Comparison of ENCODE assay signal across 21 cellular contexts in genomic region chr2:183937220-183937619, GRCh38.
"Had no signal": no experiment of that assay in that cellular context is flagged by ENCODE, and none has a peak within 500 bp of the region (broad histone marks: within the 10 kb centered on the region; RNA-seq: fewer than 3 reads in every experiment).

No MANE protein-coding gene starts in this region.

- H3K27ac Mint-ChIP-seq: immature natural killer cell, mesothelial cell of epicardium had no signal

- H3K36me3 ChIP-seq: esophagus muscularis mucosa, gastroesophageal sphincter, heart left ventricle, lower lobe of right lung had no signal

- H3K27ac ChIP-seq: coronary artery, dorsolateral prefrontal cortex, esophagus muscularis mucosa, foreskin keratinocyte, gastroesophageal sphincter, heart left ventricle, hepatocyte, lower lobe of right lung had no signal

- H2AFZ ChIP-seq: hepatocyte had no signal

- DNase-seq: dermis blood vessel endothelial cell; dorsolateral prefrontal cortex; effector CD4-positive, alpha-beta T cell; effector memory CD4-positive, alpha-beta T cell; foreskin keratinocyte; heart left ventricle; hypothalamus; immature natural killer cell; islet precursor cell; kidney glomerular epithelial cell; left colon; left ventricle myocardium superior; lower lobe of right lung; mesenchymal stem cell had no signal

- H3K4me1 Mint-ChIP-seq: immature natural killer cell, mesothelial cell of epicardium had no signal

- H3K27me3 ChIP-seq: dorsolateral prefrontal cortex, esophagus muscularis mucosa, foreskin keratinocyte, gastroesophageal sphincter, heart left ventricle, hepatocyte had no signal

- H3K36me3 Mint-ChIP-seq: immature natural killer cell had no signal

- H3K9me3 ChIP-seq: lower lobe of right lung had no signal

- H3K4me1 ChIP-seq: esophagus muscularis mucosa, foreskin keratinocyte, gastroesophageal sphincter, heart left ventricle, lower lobe of right lung had no signal

- H3K4me3 Mint-ChIP-seq: immature natural killer cell, mesothelial cell of epicardium had no signal

- H3K4me3 ChIP-seq: coronary artery, dorsolateral prefrontal cortex, esophagus muscularis mucosa, gastroesophageal sphincter, heart left ventricle, hepatocyte, lower lobe of right lung, mucosa of descending colon had no signal

- H3K4me2 ChIP-seq: hepatocyte had no signal

- ATAC-seq: foreskin keratinocyte, gastroesophageal sphincter, heart left ventricle, left colon, left lobe of liver, left ventricle myocardium superior, mucosa of descending colon had no signal
